Comparison of ENCODE assay signal across 1 cellular context in genomic region chr15:78779176-78779785, GRCh38. TPM values are rescaled to one million over a fixed set of nuclear protein-coding genes. Genes with fewer than 3 reads are reported as not detected.
"Had no signal": no experiment of that assay in that cellular context is flagged by ENCODE, and none has a peak within 500 bp of the region (broad histone marks: within the 10 kb centered on the region; RNA-seq: fewer than 3 reads in every experiment).

No MANE protein-coding gene starts in this region.

RNA-seq across cellular contexts. Expression of gene ADAMTS7, which starts 32.0 kb away (rescaled TPM):
- total RNA-seq: T-helper 17 cell had no signal
